ENCODE assay signal across 8 cellular contexts in genomic region chr6:111259089-111259831, GRCh38.
A peak's percentile ranks its signal among the peaks of the same experiment; 100 is the strongest.
DNase-seq lines count a peak whose midpoint lies in the region; ATAC-seq and TF ChIP-seq lines count a peak whose summit lies in the region.

No MANE protein-coding gene starts in this region.

- H3K9me3 Mint-ChIP-seq in activated T-helper 17 cell treated with anti-CD3 and anti-CD28 coated beads, Interleukin-2, amount 50 U/mL, for 72 hours, result no peaks in the 10 kb centered on the region
- no peaks in the 10 kb centered on the region for H3K9me3 Mint-ChIP-seq in natural killer cell treated with Interleukin-12 subunit alpha and Interleukin-12 subunit beta and Interleukin-15 and Interleukin-18, amount 100 ng/mL, for 72 hours

- peaks cover 31% of the 10 kb centered on the region for H3K79me2 ChIP-seq in GM23248 (ENCODE audit: insufficient read depth)

- peak; percentile 93 for TF ChIP-seq CTCF in fibroblast of pulmonary artery (IDR thresholded peaks at IDR 0.05; ENCODE audit: low read length, missing control alignments)

- peak; percentile 98 for ATAC-seq in activated T-helper 17 cell treated with anti-CD3 and anti-CD28 coated beads, Interleukin-2, amount 50 U/mL, for 72 hours (replicated peaks)
- ATAC-seq in natural killer cell treated with Interleukin-12 subunit alpha and Interleukin-12 subunit beta and Interleukin-15 and Interleukin-18, amount 100 ng/mL, for 72 hours, result peak; percentile 99 to 100
- ATAC-seq in stimulated activated naive CD8-positive, alpha-beta T cell treated with anti-CD3 and anti-CD28 coated beads, Interleukin-15, Interleukin-2, amounts not matched to agents 100 U/mL and 50 U/mL, for 24 hours, result peak; percentile 99

- in situ Hi-C loops in GM23248 (cut with MboI), result no loop called here

- peak overlapping the region; percentile 75 for H3K27ac ChIP-seq in GM23248

- no peaks in the 10 kb centered on the region for H4K20me1 ChIP-seq in GM23248 (ENCODE audit: insufficient read depth)

- peak overlapping the region; percentile 82 for H3K4me2 ChIP-seq in GM23248 (ENCODE audit: unreplicated experiment)

- peak overlapping the region; percentile 83 for H3K9ac ChIP-seq in GM23248

- no peaks in the 10 kb centered on the region for H3K9me2 ChIP-seq in GM23248 (ENCODE audit: insufficient read depth)

- H3K27me3 Mint-ChIP-seq in activated T-helper 17 cell treated with anti-CD3 and anti-CD28 coated beads, Interleukin-2, amount 50 U/mL, for 72 hours, result peaks cover 5% of the 10 kb centered on the region
- peaks cover under 1 to 7% of the 10 kb centered on the region in 2 donors for H3K27me3 Mint-ChIP-seq in natural killer cell treated with Interleukin-12 subunit alpha and Interleukin-12 subunit beta and Interleukin-15 and Interleukin-18, amount 100 ng/mL, for 72 hours

- peak overlapping the region; percentile 86 for H3K27ac Mint-ChIP-seq in activated T-helper 17 cell treated with anti-CD3 and anti-CD28 coated beads, Interleukin-2, amount 50 U/mL, for 72 hours
- H3K27ac Mint-ChIP-seq in natural killer cell treated with Interleukin-12 subunit alpha and Interleukin-12 subunit beta and Interleukin-15 and Interleukin-18, amount 100 ng/mL, for 72 hours, result peak overlapping the region; percentile 72 to 74

- H3K4me3 Mint-ChIP-seq in activated T-helper 17 cell treated with anti-CD3 and anti-CD28 coated beads, Interleukin-2, amount 50 U/mL, for 72 hours, result peak overlapping the region; percentile 79
- H3K4me3 Mint-ChIP-seq in natural killer cell treated with Interleukin-12 subunit alpha and Interleukin-12 subunit beta and Interleukin-15 and Interleukin-18, amount 100 ng/mL, for 72 hours, result peak overlapping the region; percentile 83

- H3K4me3 ChIP-seq in GM23248 (peak overlapping the region; percentile 89), fibroblast of pulmonary artery (replicated peaks; ENCODE audit: low read depth, low read length) (peak overlapping the region; percentile 77)

- 3 to 4% methylated on average over 51 to 55 of the region's 59 CpGs for WGBS in GM23248 (ENCODE audit: low coverage in 1 of 2, low lambda C conversion rate in 2 of 2, missing lambda C conversion rate in 2 of 2), 2 experiments

- DNase-seq in EL (peak; percentile 99), GM23248 (peak; percentile 100), Kasumi-1 (lab: John Stamatoyannopoulos, UW) (peak; percentile 99), RKO (ENCODE audit: low spot score) (peak; percentile 99), fibroblast of pulmonary artery (ENCODE audit: low read depth) (peak; percentile 100)
- DNase-seq in natural killer cell treated with Interleukin-12 subunit alpha and Interleukin-12 subunit beta and Interleukin-15 and Interleukin-18, amount 100 ng/mL, for 72 hours (ENCODE audit: low spot score), result peak; percentile 99
- DNase-seq in stimulated activated naive CD8-positive, alpha-beta T cell treated with anti-CD3 and anti-CD28 coated beads, Interleukin-15, Interleukin-2, amounts not matched to agents 100 U/mL and 50 U/mL, for 24 hours, result peak; percentile 99

- peaks cover 8% of the 10 kb centered on the region for H3K36me3 Mint-ChIP-seq in activated T-helper 17 cell treated with anti-CD3 and anti-CD28 coated beads, Interleukin-2, amount 50 U/mL, for 72 hours (ENCODE audit: low read depth)
- H3K36me3 Mint-ChIP-seq in natural killer cell treated with Interleukin-12 subunit alpha and Interleukin-12 subunit beta and Interleukin-15 and Interleukin-18, amount 100 ng/mL, for 72 hours, result peaks cover 5% of the 10 kb centered on the region

- H3K27me3 ChIP-seq in GM23248 (replicated peaks; ENCODE audit: insufficient read depth), result no peaks in the 10 kb centered on the region

- H3K36me3 ChIP-seq in GM23248 (ENCODE audit: low read depth), result no peaks in the 10 kb centered on the region

- peak overlapping the region; percentile 91 for H2AFZ ChIP-seq in GM23248

- peaks cover 8% of the 10 kb centered on the region for H3F3A ChIP-seq in GM23248 (ENCODE audit: insufficient read depth)

- no peaks in the 10 kb centered on the region for H3K9me3 ChIP-seq in GM23248 (ENCODE audit: low read depth)

- peaks cover 17% of the 10 kb centered on the region for H3K4me1 Mint-ChIP-seq in activated T-helper 17 cell treated with anti-CD3 and anti-CD28 coated beads, Interleukin-2, amount 50 U/mL, for 72 hours
- peaks cover 12 to 23% of the 10 kb centered on the region in 2 donors for H3K4me1 Mint-ChIP-seq in natural killer cell treated with Interleukin-12 subunit alpha and Interleukin-12 subunit beta and Interleukin-15 and Interleukin-18, amount 100 ng/mL, for 72 hours (ENCODE audit: low read depth in 2 of 2)

- H3K4me1 ChIP-seq in GM23248 (ENCODE audit: insufficient read depth), result peaks cover 22% of the 10 kb centered on the region

Comparison
In these comparisons a context has a peak if more than half of its experiments do, and no peak if none do; other contexts are left out.
1. Peak in every context shown above with its lines: DNase-seq, ATAC-seq, H3K4me3 ChIP-seq and H3K27ac ChIP-seq.